ENCODE assay signal across 1 cellular context in genomic region chr5:54007822-54008777, GRCh38.
TF ChIP-seq lines count a peak whose summit lies in the region.

No MANE protein-coding gene starts in this region.

TF ChIP-seq in HepG2, 621 proteins besides CTCF, POLR2A, EP300 and RAD21 (continued from another document):
- TF ChIP-seq ZNF318 (CRISPR knock-in tag; IDR thresholded peaks at IDR 0.05) = no peak
- no peak for TF ChIP-seq ARNT (IDR thresholded peaks at IDR 0.05)
- TF ChIP-seq, protein P1, sequence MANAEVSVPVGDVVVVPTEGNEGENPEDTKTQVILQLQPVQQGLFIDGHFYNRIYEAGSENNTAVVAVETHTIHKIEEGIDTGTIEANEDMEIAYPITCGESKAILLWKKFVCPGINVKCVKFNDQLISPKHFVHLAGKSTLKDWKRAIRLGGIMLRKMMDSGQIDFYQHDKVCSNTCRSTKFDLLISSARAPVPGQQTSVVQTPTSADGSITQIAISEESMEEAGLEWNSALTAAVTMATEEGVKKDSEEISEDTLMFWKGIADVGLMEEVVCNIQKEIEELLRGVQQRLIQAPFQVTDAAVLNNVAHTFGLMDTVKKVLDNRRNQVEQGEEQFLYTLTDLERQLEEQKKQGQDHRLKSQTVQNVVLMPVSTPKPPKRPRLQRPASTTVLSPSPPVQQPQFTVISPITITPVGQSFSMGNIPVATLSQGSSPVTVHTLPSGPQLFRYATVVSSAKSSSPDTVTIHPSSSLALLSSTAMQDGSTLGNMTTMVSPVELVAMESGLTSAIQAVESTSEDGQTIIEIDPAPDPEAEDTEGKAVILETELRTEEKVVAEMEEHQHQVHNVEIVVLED (CRISPR knock-in tag; IDR thresholded peaks at IDR 0.05; ENCODE audit: borderline replicate concordance) = no peak
- TF ChIP-seq, protein P2, sequence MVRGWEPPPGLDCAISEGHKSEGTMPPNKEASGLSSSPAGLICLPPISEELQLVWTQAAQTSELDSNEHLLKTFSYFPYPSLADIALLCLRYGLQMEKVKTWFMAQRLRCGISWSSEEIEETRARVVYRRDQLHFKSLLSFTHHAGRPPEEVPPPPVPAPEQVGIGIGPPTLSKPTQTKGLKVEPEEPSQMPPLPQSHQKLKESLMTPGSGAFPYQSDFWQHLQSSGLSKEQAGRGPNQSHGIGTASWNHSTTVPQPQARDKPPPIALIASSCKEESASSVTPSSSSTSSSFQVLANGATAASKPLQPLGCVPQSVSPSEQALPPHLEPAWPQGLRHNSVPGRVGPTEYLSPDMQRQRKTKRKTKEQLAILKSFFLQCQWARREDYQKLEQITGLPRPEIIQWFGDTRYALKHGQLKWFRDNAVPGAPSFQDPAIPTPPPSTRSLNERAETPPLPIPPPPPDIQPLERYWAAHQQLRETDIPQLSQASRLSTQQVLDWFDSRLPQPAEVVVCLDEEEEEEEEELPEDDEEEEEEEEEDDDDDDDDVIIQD (CRISPR knock-in tag; IDR thresholded peaks at IDR 0.05; ENCODE audit: low read depth) = peak; percentile 27; the same call in 1 of the 2 replicates
- no peak for TF ChIP-seq ZNF503 (CRISPR knock-in tag; IDR thresholded peaks at IDR 0.05)
- TF ChIP-seq, protein P3, sequence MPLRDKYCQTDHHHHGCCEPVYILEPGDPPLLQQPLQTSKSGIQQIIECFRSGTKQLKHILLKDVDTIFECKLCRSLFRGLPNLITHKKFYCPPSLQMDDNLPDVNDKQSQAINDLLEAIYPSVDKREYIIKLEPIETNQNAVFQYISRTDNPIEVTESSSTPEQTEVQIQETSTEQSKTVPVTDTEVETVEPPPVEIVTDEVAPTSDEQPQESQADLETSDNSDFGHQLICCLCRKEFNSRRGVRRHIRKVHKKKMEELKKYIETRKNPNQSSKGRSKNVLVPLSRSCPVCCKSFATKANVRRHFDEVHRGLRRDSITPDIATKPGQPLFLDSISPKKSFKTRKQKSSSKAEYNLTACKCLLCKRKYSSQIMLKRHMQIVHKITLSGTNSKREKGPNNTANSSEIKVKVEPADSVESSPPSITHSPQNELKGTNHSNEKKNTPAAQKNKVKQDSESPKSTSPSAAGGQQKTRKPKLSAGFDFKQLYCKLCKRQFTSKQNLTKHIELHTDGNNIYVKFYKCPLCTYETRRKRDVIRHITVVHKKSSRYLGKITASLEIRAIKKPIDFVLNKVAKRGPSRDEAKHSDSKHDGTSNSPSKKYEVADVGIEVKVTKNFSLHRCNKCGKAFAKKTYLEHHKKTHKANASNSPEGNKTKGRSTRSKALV (CRISPR knock-in tag; IDR thresholded peaks at IDR 0.05) = no peak
- TF ChIP-seq, protein P4, sequence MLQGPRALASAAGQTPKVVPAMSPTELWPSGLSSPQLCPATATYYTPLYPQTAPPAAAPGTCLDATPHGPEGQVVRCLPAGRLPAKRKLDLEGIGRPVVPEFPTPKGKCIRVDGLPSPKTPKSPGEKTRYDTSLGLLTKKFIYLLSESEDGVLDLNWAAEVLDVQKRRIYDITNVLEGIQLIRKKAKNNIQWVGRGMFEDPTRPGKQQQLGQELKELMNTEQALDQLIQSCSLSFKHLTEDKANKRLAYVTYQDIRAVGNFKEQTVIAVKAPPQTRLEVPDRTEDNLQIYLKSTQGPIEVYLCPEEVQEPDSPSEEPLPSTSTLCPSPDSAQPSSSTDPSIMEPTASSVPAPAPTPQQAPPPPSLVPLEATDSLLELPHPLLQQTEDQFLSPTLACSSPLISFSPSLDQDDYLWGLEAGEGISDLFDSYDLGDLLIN (CRISPR knock-in tag; IDR thresholded peaks at IDR 0.05; ENCODE audit: borderline replicate concordance) = no peak
- TF ChIP-seq, protein P5, sequence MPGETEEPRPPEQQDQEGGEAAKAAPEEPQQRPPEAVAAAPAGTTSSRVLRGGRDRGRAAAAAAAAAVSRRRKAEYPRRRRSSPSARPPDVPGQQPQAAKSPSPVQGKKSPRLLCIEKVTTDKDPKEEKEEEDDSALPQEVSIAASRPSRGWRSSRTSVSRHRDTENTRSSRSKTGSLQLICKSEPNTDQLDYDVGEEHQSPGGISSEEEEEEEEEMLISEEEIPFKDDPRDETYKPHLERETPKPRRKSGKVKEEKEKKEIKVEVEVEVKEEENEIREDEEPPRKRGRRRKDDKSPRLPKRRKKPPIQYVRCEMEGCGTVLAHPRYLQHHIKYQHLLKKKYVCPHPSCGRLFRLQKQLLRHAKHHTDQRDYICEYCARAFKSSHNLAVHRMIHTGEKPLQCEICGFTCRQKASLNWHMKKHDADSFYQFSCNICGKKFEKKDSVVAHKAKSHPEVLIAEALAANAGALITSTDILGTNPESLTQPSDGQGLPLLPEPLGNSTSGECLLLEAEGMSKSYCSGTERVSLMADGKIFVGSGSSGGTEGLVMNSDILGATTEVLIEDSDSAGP (CRISPR knock-in tag; IDR thresholded peaks at IDR 0.05; ENCODE audit: borderline replicate concordance) = no peak
- TF ChIP-seq, protein P6, sequence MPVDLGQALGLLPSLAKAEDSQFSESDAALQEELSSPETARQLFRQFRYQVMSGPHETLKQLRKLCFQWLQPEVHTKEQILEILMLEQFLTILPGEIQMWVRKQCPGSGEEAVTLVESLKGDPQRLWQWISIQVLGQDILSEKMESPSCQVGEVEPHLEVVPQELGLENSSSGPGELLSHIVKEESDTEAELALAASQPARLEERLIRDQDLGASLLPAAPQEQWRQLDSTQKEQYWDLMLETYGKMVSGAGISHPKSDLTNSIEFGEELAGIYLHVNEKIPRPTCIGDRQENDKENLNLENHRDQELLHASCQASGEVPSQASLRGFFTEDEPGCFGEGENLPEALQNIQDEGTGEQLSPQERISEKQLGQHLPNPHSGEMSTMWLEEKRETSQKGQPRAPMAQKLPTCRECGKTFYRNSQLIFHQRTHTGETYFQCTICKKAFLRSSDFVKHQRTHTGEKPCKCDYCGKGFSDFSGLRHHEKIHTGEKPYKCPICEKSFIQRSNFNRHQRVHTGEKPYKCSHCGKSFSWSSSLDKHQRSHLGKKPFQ (CRISPR knock-in tag; IDR thresholded peaks at IDR 0.05; ENCODE audit: insufficient replicate concordance) = no peak
- TF ChIP-seq ZMYM3 (CRISPR knock-in tag; IDR thresholded peaks at IDR 0.05) = peak; percentile 35; the same call in 1 of the 2 replicates
- no peak for TF ChIP-seq SNRNP70 (IDR thresholded peaks at IDR 0.05; ENCODE audit: low read depth, low read length)
- TF ChIP-seq ZNF674 (CRISPR knock-in tag; IDR thresholded peaks at IDR 0.05; ENCODE audit: low read depth) = no peak
- TF ChIP-seq KLF15 (CRISPR knock-in tag; IDR thresholded peaks at IDR 0.05; ENCODE audit: borderline replicate concordance) = no peak
TF ChIP-seq in HepG2: peak in this region for 72.
